Comparison of ENCODE assay signal across 21 cellular contexts in genomic region chr16:16121185-16121727, GRCh38.
"Had no signal": no experiment of that assay in that cellular context is flagged by ENCODE, and none has a peak within 500 bp of the region (broad histone marks: within the 10 kb centered on the region; RNA-seq: fewer than 3 reads in every experiment).

No MANE protein-coding gene starts in this region.

- H3K36me3 ChIP-seq: ovary had no signal

- ATAC-seq: activated CD4-positive, alpha-beta T cell treated with anti-CD3 and anti-CD28 coated beads for 36 hours; activated naive CD8-positive, alpha-beta T cell treated with anti-CD3 and anti-CD28 coated beads, Interleukin-2, amount 50 U/mL, for 24 hours; sciatic nerve; WTC11 had no signal

- H3K4me3 ChIP-seq: mucosa of descending colon, ovary, SK-N-MC had no signal

- DNase-seq: activated CD4-positive, alpha-beta T cell treated with anti-CD3 and anti-CD28 coated beads for 36 hours; activated CD4-positive, alpha-beta T cell treated with anti-CD3 and anti-CD28 coated beads, Interleukin-2, amount 50 U/mL, for 48 hours; activated naive CD8-positive, alpha-beta T cell treated with anti-CD3 and anti-CD28 coated beads, Interleukin-2, amount 50 U/mL, for 24 hours; activated T-cell treated with anti-CD3 and anti-CD28 coated beads for 4 hours; central memory CD4-positive, alpha-beta T cell; cortex of kidney; immature natural killer cell; mesenchymal stem cell; naive thymus-derived CD4-positive, alpha-beta T cell; ovary; stimulated activated CD4-positive, alpha-beta T cell treated with anti-CD3 and anti-CD28 coated beads, Interleukin-4, amount 100 ng/mL, for 4 hours; stimulated activated naive CD4-positive, alpha-beta T cell had no signal

- H3K9me3 ChIP-seq: mucosa of descending colon, ovary had no signal

- FAIRE-seq: endometrium, TTC549 had no signal

- H3K27ac ChIP-seq: brain microvascular endothelial cell, ovary, SK-N-MC had no signal

- H3K27ac Mint-ChIP-seq: activated T-helper 1 cell treated with anti-CD3 and anti-CD28 coated beads, Interleukin-12 subunit alpha, Interleukin-12 subunit beta, Interleukin-2, Interleukin-4 antibody, amounts not matched to agents 30 ng/mL and 10 ng/mL and 1 ng/mL, durations not matched to agents 14 hours and 24 hours and 36 hours had no signal

- H3K4me3 Mint-ChIP-seq: activated CD4-positive, alpha-beta T cell treated with anti-CD3 and anti-CD28 coated beads for 36 hours; activated naive CD8-positive, alpha-beta T cell treated with anti-CD3 and anti-CD28 coated beads, Interleukin-2, amount 50 U/mL, for 24 hours; activated T-helper 1 cell treated with anti-CD3 and anti-CD28 coated beads, Interleukin-12 subunit alpha, Interleukin-12 subunit beta, Interleukin-2, Interleukin-4 antibody, amounts not matched to agents 30 ng/mL and 10 ng/mL and 1 ng/mL, durations not matched to agents 14 hours and 24 hours and 36 hours; T-helper 2 cell treated with Interferon-gamma antibody and Interleukin-4, amounts not matched to agents 5 μg/mL and 100 μg/mL, for 36 hours; WTC11 had no signal

- H3K27me3 ChIP-seq: brain microvascular endothelial cell, ovary had no signal

- H3K4me1 Mint-ChIP-seq: activated CD4-positive, alpha-beta T cell treated with anti-CD3 and anti-CD28 coated beads for 36 hours; WTC11 had no signal

- H3K27me3 Mint-ChIP-seq: activated CD4-positive, alpha-beta T cell treated with anti-CD3 and anti-CD28 coated beads for 36 hours; activated naive CD8-positive, alpha-beta T cell treated with anti-CD3 and anti-CD28 coated beads, Interleukin-2, amount 50 U/mL, for 24 hours; naive thymus-derived CD4-positive, alpha-beta T cell had no signal
